4 cellular contexts compared by ENCODE assay signal in the genomic region with DNA sequence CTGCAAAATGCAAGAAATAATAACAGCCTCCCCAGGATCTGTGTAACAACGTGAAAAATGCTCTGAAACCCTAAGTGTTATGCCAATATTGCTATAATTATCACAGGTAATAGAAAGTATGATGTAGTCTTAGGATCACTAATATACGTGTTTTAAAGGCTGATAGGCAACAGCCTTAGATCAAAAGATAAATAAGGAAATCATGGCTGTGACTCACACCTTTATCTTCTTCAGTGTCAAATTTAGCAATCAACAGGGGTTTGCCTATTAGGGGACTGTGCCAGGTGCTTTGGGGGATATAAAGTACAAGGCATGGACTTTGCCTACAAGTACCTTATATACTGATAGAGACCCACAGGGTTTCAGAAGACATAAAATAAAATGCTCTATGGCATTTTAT.
DNase-seq lines count a peak whose midpoint lies in the region; ATAC-seq, FAIRE-seq and TF ChIP-seq lines count a peak whose summit lies in the region.
"Not testable (repeated sequence)": the region's sequence is repeated elsewhere in the genome, so short reads cannot be mapped to it uniquely, and the experiment has no call there.

No MANE protein-coding gene starts in this region.

- peak; percentile 67 for FAIRE-seq in GM12892 (lab: Jason Lieb, UNC)

- not testable (repeated sequence) for BruUV-seq in PC-9 (replicated peaks; lab: Mats Ljungman, UMichigan)

- H3K4me2 ChIP-seq in PC-9 = peak overlapping the region; percentile 34

- not testable (repeated sequence) for H3K79me2 ChIP-seq in PC-9 (ENCODE audit: low read depth)

- not testable (repeated sequence) for H3K9me3 ChIP-seq in PC-9 (ENCODE audit: insufficient read depth, low read depth)

- H3K4me1 ChIP-seq in PC-9 (replicated peaks; ENCODE audit: insufficient read depth) = peaks cover 41% of the 10 kb centered on the region
- H3K4me1 ChIP-seq in foreskin keratinocyte = not testable (repeated sequence)

- ATAC-seq in foreskin keratinocyte (peak; percentile 56), left colon (peak; percentile 61)

- H3K4me3 ChIP-seq in PC-9 = not testable (repeated sequence)

- not testable (repeated sequence) for DNase-seq in GM12892 (ENCODE audit: insufficient read length); foreskin keratinocyte; left colon
- DNase-seq in PC-9 = peak in 1 of 2 experiments; percentile 79

- H3K27me3 ChIP-seq in PC-9 (ENCODE audit: insufficient read depth, low read depth); foreskin keratinocyte: not testable (repeated sequence)

- CTCF ChIA-PET in PC-9 (lab: Charles Lee) = not testable (repeated sequence)

- not testable (repeated sequence) for H3K9me2 ChIP-seq in PC-9 (ENCODE audit: insufficient read depth)

- intact Hi-C loops in PC-9 (cut with micrococcal nuclease; ENCODE audit: unreplicated experiment); left colon (cut with DNase I, micrococcal nuclease): not testable (repeated sequence)

- not testable (repeated sequence) for H3K36me3 ChIP-seq in PC-9 (ENCODE audit: low read depth)

- not testable (repeated sequence) for H4K20me1 ChIP-seq in PC-9 (ENCODE audit: insufficient read depth)

- POLR2A ChIA-PET in PC-9 (lab: Charles Lee; ENCODE audit: unreplicated experiment) = not testable (repeated sequence)

- H2AFZ ChIP-seq in PC-9 = not testable (repeated sequence)

- TF ChIP-seq POLR2A in GM12892 (IDR thresholded peaks at IDR 0.05; ENCODE audit: low read depth, low read length) = not testable (repeated sequence)

- H3F3A ChIP-seq in PC-9 (ENCODE audit: insufficient read depth, low read depth) = peaks cover 38% of the 10 kb centered on the region

- H3K27ac ChIP-seq in PC-9 (peak overlapping the region; percentile 69), foreskin keratinocyte (peak overlapping the region; percentile 66)

- TF ChIP-seq CTCF in PC-9 (conservative IDR thresholded peaks at IDR 0.05); foreskin keratinocyte (conservative IDR thresholded peaks at IDR 0.05): not testable (repeated sequence)
